ENCODE assay signal across 14 cellular contexts in genomic region chr20:54172532-54172855, GRCh38. TPM values are rescaled to one million over a fixed set of nuclear protein-coding genes. Genes with fewer than 3 reads are reported as not detected.
DNase-seq lines count a peak whose midpoint lies in the region; ATAC-seq and TF ChIP-seq lines count a peak whose summit lies in the region.
"Had no signal": no experiment of that assay in that cellular context is flagged by ENCODE, and none has a peak within 500 bp of the region (broad histone marks: within the 10 kb centered on the region; RNA-seq: fewer than 3 reads in every experiment).

No MANE protein-coding gene starts in this region.

- ATAC-seq in naive thymus-derived CD8-positive, alpha-beta T cell: no peak
- ATAC-seq in lower lobe of right lung: no peak

- peak overlapping the region; percentile 89 for H2AFZ ChIP-seq in mammary epithelial cell (ENCODE audit: low read depth, low read length)

- POLR2A ChIA-PET in naive thymus-derived CD8-positive, alpha-beta T cell (lab: Charles Lee): no interaction called here

- no peaks in the 10 kb centered on the region for H4K20me1 ChIP-seq in mammary epithelial cell (ENCODE audit: insufficient read depth, low read length)

- H3K4me3 Mint-ChIP-seq in Calu3 (ENCODE audit: low read depth, unreplicated experiment) (peak overlapping the region; percentile 86), osteocyte (ENCODE audit: unreplicated experiment) (no peak overlapping the region)
- H3K4me3 Mint-ChIP-seq in naive thymus-derived CD8-positive, alpha-beta T cell: peak overlapping the region in 7 of 10 donors; percentile 44 to 78 (median 54)
- H3K4me3 Mint-ChIP-seq: activated naive CD4-positive, alpha-beta T cell treated with anti-CD3 and anti-CD28 coated beads, Interleukin-2, amount 10 ng/mL, durations not matched to agents 7 days and 5 days had no signal

- whole genome bisulfite sequencing in HUES64: 25% methylated on average over 12 of the region's 12 CpGs
- 43% methylated on average over 9 of the region's 12 CpGs for WGBS in mammary epithelial cell (ENCODE audit: low coverage, missing lambda C conversion rate)
- 5 to 13% methylated on average over 8 to 12 of the region's 12 CpGs for WGBS in thyroid gland, 2 donors

- dilution Hi-C loops in mammary epithelial cell (cut with HindIII; ENCODE audit: low sequenced_read_pairs): no loop called here

- peak overlapping the region; percentile 90 for H3K27ac Mint-ChIP-seq in Calu3 (ENCODE audit: unreplicated experiment)
- H3K27ac Mint-ChIP-seq in naive thymus-derived CD8-positive, alpha-beta T cell: no peak overlapping the region
- H3K27ac Mint-ChIP-seq in osteocyte (ENCODE audit: unreplicated experiment): no peak overlapping the region
- H3K27ac Mint-ChIP-seq: activated naive CD4-positive, alpha-beta T cell treated with anti-CD3 and anti-CD28 coated beads, Interleukin-2, amount 10 ng/mL, durations not matched to agents 7 days and 5 days had no signal

- peak overlapping the region; percentile 47 for H3K4me3 ChIP-seq in HUES64 (ENCODE audit: low read length)
- no peak overlapping the region for H3K4me3 ChIP-seq in mammary epithelial cell (replicated peaks in 1 of 3; ENCODE audit: insufficient read depth in 1 of 3, low read depth in 2 of 3, low read length in 3 of 3)
- peak overlapping the region in 1 of 3 donors; percentile 30 for H3K4me3 ChIP-seq in thyroid gland (replicated peaks in 1 of 3)
- H3K4me3 ChIP-seq in lower lobe of right lung: no peak overlapping the region
- H3K4me3 ChIP-seq: Peyer's patch, right atrium auricular region had no signal

- H3K9ac ChIP-seq in HUES64 (ENCODE audit: low read depth, low read length) (no peak overlapping the region), mammary epithelial cell (ENCODE audit: insufficient read depth, low read length) (no peak overlapping the region)

- DNase-seq in Calu3 (peak; percentile 81), mammary epithelial cell (no peak), osteocyte (ENCODE audit: extremely low spot score, unreplicated experiment) (no peak), thyroid gland (no peak), lower lobe of right lung (no peak)
- DNase-seq in naive thymus-derived CD8-positive, alpha-beta T cell: no peak
- DNase-seq: activated CD4-positive, alpha-beta T cell treated with anti-CD3 and anti-CD28 coated beads, Interleukin-2, amount 50 U/mL, for 4 hours; activated naive CD4-positive, alpha-beta T cell treated with anti-CD3 and anti-CD28 coated beads, Interleukin-2, amount 10 ng/mL, durations not matched to agents 7 days and 5 days; NCI-H2081 treated with DMSO at 0.1 percent for 48 hours; Peyer's patch had no signal

- H3K9me3 ChIP-seq in HUES64 (ENCODE audit: insufficient read depth, low read depth, low read length) (no peaks in the 10 kb centered on the region), mammary epithelial cell (replicated peaks; ENCODE audit: insufficient read depth, low read length) (no peaks in the 10 kb centered on the region), thyroid gland (no peaks in the 10 kb centered on the region), lower lobe of right lung (no peaks in the 10 kb centered on the region)
- H3K9me3 ChIP-seq: Peyer's patch, right atrium auricular region had no signal

- H3K9me3 Mint-ChIP-seq in Calu3 (ENCODE audit: low read depth, unreplicated experiment): no peaks in the 10 kb centered on the region
- peaks cover 0 to 2% (median 0%) of the 10 kb centered on the region in 9 donors for H3K9me3 Mint-ChIP-seq in naive thymus-derived CD8-positive, alpha-beta T cell
- H3K9me3 Mint-ChIP-seq in osteocyte (ENCODE audit: unreplicated experiment): no peaks in the 10 kb centered on the region
- H3K9me3 Mint-ChIP-seq: activated naive CD4-positive, alpha-beta T cell treated with anti-CD3 and anti-CD28 coated beads, Interleukin-2, amount 10 ng/mL, durations not matched to agents 7 days and 5 days had no signal

- H3K27me3 ChIP-seq in HUES64 (ENCODE audit: insufficient read depth, low read length) (peaks cover 85% of the 10 kb centered on the region), mammary epithelial cell (ENCODE audit: insufficient read depth, low read length) (no peaks in the 10 kb centered on the region), thyroid gland (no peaks in the 10 kb centered on the region), lower lobe of right lung (ENCODE audit: low read depth) (peaks cover 92% of the 10 kb centered on the region)

- no peak for TF ChIP-seq POLR2A in thyroid gland (IDR thresholded peaks at IDR 0.05)

- H3K79me2 ChIP-seq in mammary epithelial cell (ENCODE audit: insufficient read depth, low read length): no peaks in the 10 kb centered on the region

- H3K27ac ChIP-seq in HUES64 (ENCODE audit: low read depth, low read length): no peak overlapping the region
- no peak overlapping the region for H3K27ac ChIP-seq in mammary epithelial cell (ENCODE audit: insufficient read depth, low read depth, low read length)
- peak overlapping the region in 1 of 3 donors; percentile 43 for H3K27ac ChIP-seq in thyroid gland
- no peak overlapping the region for H3K27ac ChIP-seq in lower lobe of right lung
- H3K27ac ChIP-seq: Peyer's patch, right atrium auricular region had no signal

- peak overlapping the region; percentile 63 for H3K4me2 ChIP-seq in mammary epithelial cell (ENCODE audit: insufficient read depth, low read depth, low read length)

- no peak for TF ChIP-seq CTCF in Calu3 (IDR thresholded peaks at IDR 0.05; ENCODE audit: unreplicated experiment)
- TF ChIP-seq CTCF in mammary epithelial cell (conservative IDR thresholded peaks at IDR 0.05 in 1 of 2, IDR thresholded peaks at IDR 0.05 in 1 of 2; ENCODE audit: extremely low read depth in 1 of 2, insufficient read depth in 1 of 2, low read depth in 1 of 2, low read length in 2 of 2): no peak
- TF ChIP-seq CTCF in osteocyte (IDR thresholded peaks at IDR 0.05): no peak
- TF ChIP-seq CTCF in thyroid gland (IDR thresholded peaks at IDR 0.05): no peak
- TF ChIP-seq CTCF in lower lobe of right lung (IDR thresholded peaks at IDR 0.05): no peak

- H3K4me1 ChIP-seq in HUES64 (ENCODE audit: insufficient read depth, low read length) (peaks cover 15% of the 10 kb centered on the region), mammary epithelial cell (ENCODE audit: insufficient read depth, low read length) (peaks cover 42% of the 10 kb centered on the region), thyroid gland (peaks cover 5 to 12% of the 10 kb centered on the region in 2 donors), lower lobe of right lung (peaks cover 24% of the 10 kb centered on the region)

- TSS peak; percentile 40 for BruUV-seq in Calu3 (replicated peaks; lab: Mats Ljungman, UMichigan)
- BruUV-seq in mammary epithelial cell (replicated peaks; lab: Mats Ljungman, UMichigan): no TSS peak

- H3K36me3 ChIP-seq in HUES64 (ENCODE audit: insufficient read depth, low read length) (no peaks in the 10 kb centered on the region), mammary epithelial cell (ENCODE audit: insufficient read depth, low read length) (no peaks in the 10 kb centered on the region), thyroid gland (no peaks in the 10 kb centered on the region), lower lobe of right lung (no peaks in the 10 kb centered on the region)
- H3K36me3 ChIP-seq: Peyer's patch, right atrium auricular region had no signal

- H3K27me3 Mint-ChIP-seq in Calu3 (ENCODE audit: unreplicated experiment): no peaks in the 10 kb centered on the region
- peaks cover 46 to 84% (median 70%) of the 10 kb centered on the region in 5 donors for H3K27me3 Mint-ChIP-seq in naive thymus-derived CD8-positive, alpha-beta T cell
- peaks cover 74% of the 10 kb centered on the region for H3K27me3 Mint-ChIP-seq in osteocyte (ENCODE audit: unreplicated experiment)

- H3K4me1 Mint-ChIP-seq in Calu3 (ENCODE audit: low read depth, unreplicated experiment) (peaks cover 66% of the 10 kb centered on the region), osteocyte (ENCODE audit: unreplicated experiment) (peaks cover 15% of the 10 kb centered on the region)
- H3K4me1 Mint-ChIP-seq in naive thymus-derived CD8-positive, alpha-beta T cell: peaks cover 21 to 28% (median 25%) of the 10 kb centered on the region in 4 donors

- in situ Hi-C loops in mammary epithelial cell (cut with MboI; ENCODE audit: low sequenced_read_pairs in 2 of 2): no loop called here

- CTCF ChIA-PET in Calu3 (lab: Charles Lee): interaction anchor here (0.5 to 1.6 kb wide), 10 partner anchors 10 to 474 kb away, joined by 3 to 6 read pairs (median 4); no protein-coding TSS in a partner anchor
- CTCF ChIA-PET in mammary epithelial cell (lab: Charles Lee; ENCODE audit: low non-redundant PET): no interaction called here

- intact Hi-C loops in Calu3 (cut with micrococcal nuclease; ENCODE audit: unreplicated experiment) (loop anchor here (2.0 kb wide), 1 partner anchor 66 kb away; no protein-coding TSS in a partner anchor), mammary epithelial cell (cut with micrococcal nuclease) (no loop called here), thyroid gland (cut with DNase I) (no loop called here), lower lobe of right lung (cut with DNase I) (no loop called here)

- H3K36me3 Mint-ChIP-seq in Calu3 (ENCODE audit: insufficient read depth, unreplicated experiment): peaks cover 77% of the 10 kb centered on the region
- peaks cover 0 to 2% (median 0%) of the 10 kb centered on the region in 3 donors for H3K36me3 Mint-ChIP-seq in naive thymus-derived CD8-positive, alpha-beta T cell
- no peaks in the 10 kb centered on the region for H3K36me3 Mint-ChIP-seq in osteocyte (ENCODE audit: unreplicated experiment)
- H3K36me3 Mint-ChIP-seq: activated naive CD4-positive, alpha-beta T cell treated with anti-CD3 and anti-CD28 coated beads, Interleukin-2, amount 10 ng/mL, durations not matched to agents 7 days and 5 days had no signal

RNA-seq across cellular contexts. Expression of gene CYP24A1, which starts 1.3 kb away (rescaled TPM):
- total RNA-seq in Calu3 (2022) (393 and 665 TPM in 2 replicates), mammary epithelial cell (1 to 10 TPM; 1.3 to 6.2 TPM), osteocyte (not detected in 2 replicates), thyroid gland (1 to 10 TPM in 1 of 4 donors, under 1 TPM in 2, not detected in 1; 0.44 to 6.6 (median 0.67) TPM), lower lobe of right lung (0.21 TPM)
- not detected for polyA plus RNA-seq in HUES64 (2013, experiment 1 of 2)
- polyA plus RNA-seq in HUES64 (2013, experiment 2 of 2): not detected
- polyA plus RNA-seq in mammary epithelial cell: 4.7 TPM
- 8.2 TPM for polyA minus RNA-seq in mammary epithelial cell
- under 1 TPM in 1 of 2 experiments, not detected in 1; 0.47 TPM for total RNA-seq in naive thymus-derived CD8-positive, alpha-beta T cell
- polyA plus RNA-seq in naive thymus-derived CD8-positive, alpha-beta T cell: not detected
- total RNA-seq: LHCN-M2; Peyer's patch; T-helper 2 cell treated with Interferon-gamma antibody and Interleukin-4, amounts not matched to agents 100 ng/mL and 5 ng/mL, for 36 hours had no signal

RNA-seq across cellular contexts. Expression of gene PFDN4, which starts 35.4 kb away (rescaled TPM):
- 61.8 TPM in 2 replicates for total RNA-seq in Calu3 (2022)
- polyA plus RNA-seq in HUES64 (2013, experiment 1 of 2): 119 TPM
- 139 TPM for polyA plus RNA-seq in HUES64 (2013, experiment 2 of 2)
- 10 to 100 TPM; 28.9 to 45.3 TPM for total RNA-seq in mammary epithelial cell
- polyA plus RNA-seq in mammary epithelial cell: 28.4 TPM
- 0.41 TPM for polyA minus RNA-seq in mammary epithelial cell
- total RNA-seq in naive thymus-derived CD8-positive, alpha-beta T cell: 10 to 100 TPM; 20.0 to 23.8 TPM
- 10 to 100 TPM; 32.0 to 68.7 (median 57.8) TPM for polyA plus RNA-seq in naive thymus-derived CD8-positive, alpha-beta T cell
- 18.9 and 23.5 TPM in 2 replicates for total RNA-seq in osteocyte
- total RNA-seq in thyroid gland: 10 to 100 TPM; 24.0 to 38.3 (median 31.5) TPM
- total RNA-seq in lower lobe of right lung: 15.3 TPM

Comparison
In these comparisons a context has a peak if more than half of its experiments do, and no peak if none do; other contexts are left out.
1. RNA of gene CYP24A1, which starts 1.3 kb away (total RNA-seq): 393 to 665 TPM in Calu3; 1.3 to 6.2 TPM in mammary epithelial cell, 0.44 to 6.6 TPM in thyroid gland, 0.47 TPM in naive thymus-derived CD8-positive, alpha-beta T cell, 0.21 TPM in lower lobe of right lung (single experiment) and not detected in osteocyte; every median in the first group is over 10 times any median in the second.